Comparison of ENCODE assay signal across 24 cellular contexts in genomic region chr16:79008869-79009179, GRCh38.
DNase-seq lines count a peak whose midpoint lies in the region; ATAC-seq, FAIRE-seq and TF ChIP-seq lines count a peak whose summit lies in the region.
"Had no signal": no experiment of that assay in that cellular context is flagged by ENCODE, and none has a peak within 500 bp of the region (broad histone marks: within the 10 kb centered on the region; RNA-seq: fewer than 3 reads in every experiment).

No MANE protein-coding gene starts in this region.

- no peaks in the 10 kb centered on the region for H3K9me3 ChIP-seq in small intestine (ENCODE audit: control insufficient read depth, low read depth)
- H3K9me3 ChIP-seq: heart left ventricle, SK-N-SH, suprapubic skin had no signal

- no TSS peak for BruUV-seq in MCF 10A (replicated peaks; lab: Mats Ljungman, UMichigan)

- ATAC-seq in HG03571 (IDR thresholded peaks at IDR 0.05; ENCODE audit: unreplicated experiment) = no peak
- ATAC-seq: activated CD8-positive, alpha-beta T cell treated with anti-CD3 and anti-CD28 coated beads, Interleukin-2, amount 10 ng/mL, durations not matched to agents 7 days and 5 days; heart left ventricle; left cardiac atrium; stimulated activated memory B cell treated with anti-CD40 and anti-IgM and Interleukin-4, amounts not matched to agents 10 μg/mL and 1 μg/mL and 100 μg/mL, for 72 hours had no signal

- H3K9me3 Mint-ChIP-seq in MCF 10A (ENCODE audit: unreplicated experiment) = no peaks in the 10 kb centered on the region

- DNase-seq in DMS153 (lab: John Stamatoyannopoulos, UW) = peak; percentile 100
- peak; percentile 91 for DNase-seq in NCI-H1105 (lab: John Stamatoyannopoulos, UW)
- peak; percentile 61 for DNase-seq in NCI-H2171 treated with DMSO at 0.1 percent for 48 hours (lab: John Stamatoyannopoulos, UW)
- DNase-seq in MCF 10A (ENCODE audit: unreplicated experiment) = peak; percentile 58
- no peak for DNase-seq in activated CD4-positive, alpha-beta T cell treated with anti-CD3 and anti-CD28 coated beads, Interleukin-2, amount 50 U/mL, for 48 hours
- no peak for DNase-seq in small intestine
- DNase-seq: activated CD4-positive, CD25-positive, alpha-beta regulatory T cell; activated CD8-positive, alpha-beta T cell treated with anti-CD3 and anti-CD28 coated beads, Interleukin-2, amount 10 ng/mL, durations not matched to agents 7 days and 5 days; activated naive CD4-positive, alpha-beta T cell; activated T-cell treated with anti-CD3 and anti-CD28 coated beads, Interleukin-2, amount 50 U/mL, for 1 hour; amniotic stem cell; cortex of kidney; GF-D8; heart left ventricle; left cardiac atrium; mesenchymal stem cell; SK-N-SH; stimulated activated CD4-positive, alpha-beta T cell treated with anti-CD3 and anti-CD28 coated beads, Interleukin-1b, Interleukin-23, amount 100 ng/mL, for 48 hours; T-helper 9 cell had no signal

- H3K4me1 Mint-ChIP-seq in MCF 10A (ENCODE audit: insufficient read depth, unreplicated experiment) = no peaks in the 10 kb centered on the region

- CTCF ChIA-PET in MCF 10A (lab: Yijun Ruan, JAX) = interaction anchor here (0.8 kb wide), 1 partner anchor 597 kb away, joined by 3 read pairs; no protein-coding TSS in a partner anchor

- H3K27me3 Mint-ChIP-seq in MCF 10A (ENCODE audit: insufficient read depth, unreplicated experiment) = no peaks in the 10 kb centered on the region
- H3K27me3 Mint-ChIP-seq: stimulated activated memory B cell treated with anti-CD40 and anti-IgM and Interleukin-4, amounts not matched to agents 10 μg/mL and 1 μg/mL and 100 μg/mL, for 72 hours had no signal

- 77 to 87% (median 80%) methylated on average over 7 of the region's 7 CpGs for WGBS in small intestine, 3 donors

- no peaks in the 10 kb centered on the region for H3K27me3 ChIP-seq in small intestine (ENCODE audit: control insufficient read depth in 2 of 2, insufficient read depth in 2 of 2, low read length in 2 of 2)
- H3K27me3 ChIP-seq: suprapubic skin had no signal

- no peaks in the 10 kb centered on the region for H3K4me1 ChIP-seq in small intestine (ENCODE audit: control insufficient read depth in 2 of 2, insufficient read depth in 1 of 2, low read depth in 1 of 2, low read length in 1 of 2)
- H3K4me1 ChIP-seq: heart left ventricle had no signal

- H3K27ac ChIP-seq in small intestine (ENCODE audit: low read depth in 1 of 2, low read length in 1 of 2) = no peak overlapping the region
- H3K27ac ChIP-seq: heart left ventricle had no signal

- no peak overlapping the region for H3K27ac Mint-ChIP-seq in MCF 10A (ENCODE audit: low read depth, unreplicated experiment)
- H3K27ac Mint-ChIP-seq: activated CD8-positive, alpha-beta T cell treated with anti-CD3 and anti-CD28 coated beads, Interleukin-2, amount 10 ng/mL, durations not matched to agents 7 days and 5 days; stimulated activated memory B cell treated with anti-CD40 and anti-IgM and Interleukin-4, amounts not matched to agents 10 μg/mL and 1 μg/mL and 100 μg/mL, for 72 hours had no signal

- POLR2A ChIA-PET in MCF 10A (lab: Yijun Ruan, JAX) = interaction anchor here (0.6 to 0.9 kb wide), 3 partner anchors 23 to 1367 kb away, joined by 3 to 4 read pairs (median 3); no protein-coding TSS in a partner anchor

- peaks cover 6% of the 10 kb centered on the region for H3K36me3 Mint-ChIP-seq in MCF 10A (ENCODE audit: insufficient read depth, unreplicated experiment)
- H3K36me3 Mint-ChIP-seq: CD14-positive monocyte had no signal

- intact Hi-C loops in MCF 10A (cut with micrococcal nuclease) = no loop called here

- no peak overlapping the region for H3K4me3 ChIP-seq in small intestine (ENCODE audit: low read depth in 1 of 2, low read length in 2 of 2)
- H3K4me3 ChIP-seq: heart left ventricle, suprapubic skin had no signal

- no peak for FAIRE-seq in small intestine (lab: Jason Lieb, UNC)
- FAIRE-seq: H54 had no signal

- no peak overlapping the region for H3K4me3 Mint-ChIP-seq in MCF 10A (ENCODE audit: unreplicated experiment)
- H3K4me3 Mint-ChIP-seq: activated CD8-positive, alpha-beta T cell treated with anti-CD3 and anti-CD28 coated beads, Interleukin-2, amount 10 ng/mL, durations not matched to agents 7 days and 5 days; CD14-positive monocyte; stimulated activated memory B cell treated with anti-CD40 and anti-IgM and Interleukin-4, amounts not matched to agents 10 μg/mL and 1 μg/mL and 100 μg/mL, for 72 hours had no signal

- no peaks in the 10 kb centered on the region for H3K36me3 ChIP-seq in small intestine (ENCODE audit: control insufficient read depth in 2 of 2, insufficient read depth in 2 of 2, low read length in 2 of 2)
- H3K36me3 ChIP-seq: heart left ventricle, suprapubic skin had no signal

- TF ChIP-seq CTCF in MCF 10A (IDR thresholded peaks at IDR 0.05; ENCODE audit: unreplicated experiment) = no peak

Comparison
In these comparisons a context has a peak if more than half of its experiments do, and no peak if none do; other contexts are left out.
1. DNase-seq: peak in DMS153 (single experiment), NCI-H1105 (single experiment), NCI-H2171 treated with DMSO at 0.1 percent for 48 hours (single experiment) and MCF 10A (single experiment); none in activated CD4-positive, alpha-beta T cell treated with anti-CD3 and anti-CD28 coated beads, Interleukin-2, amount 50 U/mL, for 48 hours (0 of 2) and small intestine (single experiment).